ENCODE assay signal across 17 cellular contexts in genomic region chr2:70418514-70418913, GRCh38.
"Had no signal": no experiment of that assay in that cellular context is flagged by ENCODE, and none has a peak within 500 bp of the region (broad histone marks: within the 10 kb centered on the region; RNA-seq: fewer than 3 reads in every experiment).

No MANE protein-coding gene starts in this region.

- H3K36me3 ChIP-seq: adrenal gland, cardiac muscle cell, gastroesophageal sphincter, heart right ventricle had no signal

- H3K36me3 Mint-ChIP-seq: activated CD4-positive, alpha-beta memory T cell treated with anti-CD3 and anti-CD28 coated beads for 36 hours; activated CD8-positive, alpha-beta memory T cell treated with anti-CD3 and anti-CD28 coated beads, Interleukin-2, amount 10 ng/mL, durations not matched to agents 7 days and 5 days; activated naive CD4-positive, alpha-beta T cell treated with anti-CD3 and anti-CD28 coated beads, Interleukin-2, amount 50 U/mL, for 24 hours; mesothelial cell of epicardium; type B pancreatic cell had no signal

- H3K27ac ChIP-seq: adrenal gland, cardiac muscle cell, gastroesophageal sphincter, heart right ventricle, psoas muscle had no signal

- ATAC-seq: activated CD4-positive, alpha-beta T cell treated with anti-CD3 and anti-CD28 coated beads for 36 hours; activated CD8-positive, alpha-beta memory T cell treated with anti-CD3 and anti-CD28 coated beads, Interleukin-2, amount 10 ng/mL, durations not matched to agents 7 days and 5 days; gastroesophageal sphincter; heart right ventricle; left colon; psoas muscle; sciatic nerve; stimulated activated naive CD8-positive, alpha-beta T cell treated with anti-CD3 and anti-CD28 coated beads, Interleukin-15, Interleukin-2, amounts not matched to agents 100 U/mL and 50 U/mL, for 24 hours had no signal

- H3K27ac Mint-ChIP-seq: activated CD4-positive, alpha-beta memory T cell treated with anti-CD3 and anti-CD28 coated beads for 36 hours; activated CD4-positive, alpha-beta T cell treated with anti-CD3 and anti-CD28 coated beads for 36 hours; activated CD8-positive, alpha-beta memory T cell treated with anti-CD3 and anti-CD28 coated beads, Interleukin-2, amount 10 ng/mL, durations not matched to agents 7 days and 5 days; activated naive CD4-positive, alpha-beta T cell treated with anti-CD3 and anti-CD28 coated beads, Interleukin-2, amount 50 U/mL, for 24 hours; mesothelial cell of epicardium; type B pancreatic cell had no signal

- H3K9me3 Mint-ChIP-seq: activated CD4-positive, alpha-beta memory T cell treated with anti-CD3 and anti-CD28 coated beads for 36 hours; activated naive CD4-positive, alpha-beta T cell treated with anti-CD3 and anti-CD28 coated beads, Interleukin-2, amount 50 U/mL, for 24 hours; mesothelial cell of epicardium; type B pancreatic cell had no signal

- H3K4me3 ChIP-seq: adrenal gland, cardiac muscle cell, gastroesophageal sphincter, heart right ventricle, lung, psoas muscle had no signal

- H3K9me3 ChIP-seq: adrenal gland, gastroesophageal sphincter, heart right ventricle, psoas muscle had no signal

- H3K4me1 Mint-ChIP-seq: activated CD4-positive, alpha-beta T cell treated with anti-CD3 and anti-CD28 coated beads for 36 hours; activated CD8-positive, alpha-beta memory T cell treated with anti-CD3 and anti-CD28 coated beads, Interleukin-2, amount 10 ng/mL, durations not matched to agents 7 days and 5 days; activated naive CD4-positive, alpha-beta T cell treated with anti-CD3 and anti-CD28 coated beads, Interleukin-2, amount 50 U/mL, for 24 hours; mesothelial cell of epicardium had no signal

- H3K4me1 ChIP-seq: adrenal gland, gastroesophageal sphincter, heart right ventricle, psoas muscle had no signal

- H3K27me3 ChIP-seq: adrenal gland, cardiac muscle cell had no signal

- H3K4me3 Mint-ChIP-seq: activated CD4-positive, alpha-beta memory T cell treated with anti-CD3 and anti-CD28 coated beads for 36 hours; activated CD4-positive, alpha-beta T cell treated with anti-CD3 and anti-CD28 coated beads for 36 hours; activated CD8-positive, alpha-beta memory T cell treated with anti-CD3 and anti-CD28 coated beads, Interleukin-2, amount 10 ng/mL, durations not matched to agents 7 days and 5 days; activated naive CD4-positive, alpha-beta T cell treated with anti-CD3 and anti-CD28 coated beads, Interleukin-2, amount 50 U/mL, for 24 hours; mesothelial cell of epicardium; type B pancreatic cell had no signal

- DNase-seq: activated CD4-positive, alpha-beta memory T cell treated with anti-CD3 and anti-CD28 coated beads for 36 hours; activated CD4-positive, alpha-beta T cell treated with anti-CD3 and anti-CD28 coated beads for 36 hours; activated CD8-positive, alpha-beta memory T cell treated with anti-CD3 and anti-CD28 coated beads, Interleukin-2, amount 10 ng/mL, durations not matched to agents 7 days and 5 days; activated T-cell treated with anti-CD3 and anti-CD28 coated beads, Interleukin-2, amount 50 U/mL, for 1 hour; adrenal gland; heart right ventricle; left colon; psoas muscle; stimulated activated naive CD8-positive, alpha-beta T cell treated with anti-CD3 and anti-CD28 coated beads, Interleukin-15, Interleukin-2, amounts not matched to agents 100 U/mL and 50 U/mL, for 24 hours had no signal

- FAIRE-seq: islet of Langerhans had no signal

- H3K27me3 Mint-ChIP-seq: activated CD4-positive, alpha-beta memory T cell treated with anti-CD3 and anti-CD28 coated beads for 36 hours; activated CD4-positive, alpha-beta T cell treated with anti-CD3 and anti-CD28 coated beads for 36 hours; activated naive CD4-positive, alpha-beta T cell treated with anti-CD3 and anti-CD28 coated beads, Interleukin-2, amount 50 U/mL, for 24 hours had no signal
